ENCODE assay signal across 19 cellular contexts in genomic region chr11:116697011-116697410, GRCh38.
DNase-seq lines count a peak whose midpoint lies in the region; ATAC-seq and TF ChIP-seq lines count a peak whose summit lies in the region.
"Had no signal": no experiment of that assay in that cellular context is flagged by ENCODE, and none has a peak within 500 bp of the region (broad histone marks: within the 10 kb centered on the region; RNA-seq: fewer than 3 reads in every experiment).

No MANE protein-coding gene starts in this region.

- H4K20me1 ChIP-seq in DND-41 (ENCODE audit: insufficient read depth, low read length) = no peaks in the 10 kb centered on the region; the same call in 1 of the 2 replicates

- no peak overlapping the region for H3K4me2 ChIP-seq in DND-41 (ENCODE audit: insufficient read depth, low read length)

- H3K4me1 ChIP-seq in DND-41 (ENCODE audit: insufficient read depth, low read length) (no peaks in the 10 kb centered on the region), esophagus squamous epithelium (peaks cover 0 to 28% (median 5%) of the 10 kb centered on the region in 3 donors), left ventricle myocardium inferior (no peaks in the 10 kb centered on the region)
- H3K4me1 ChIP-seq: gastrocnemius medialis, left lung, parathyroid adenoma, vagina had no signal

- TF ChIP-seq POLR2A in esophagus squamous epithelium (IDR thresholded peaks at IDR 0.05) = no peak

- no peak for TF ChIP-seq CTCF in DND-41 (IDR thresholded peaks at IDR 0.05; ENCODE audit: borderline replicate concordance, extremely low read depth, low read length, poor library complexity, severe bottlenecking)
- no peak for TF ChIP-seq CTCF in esophagus squamous epithelium (IDR thresholded peaks at IDR 0.05)
- TF ChIP-seq CTCF in left ventricle myocardium inferior (IDR thresholded peaks at IDR 0.05; ENCODE audit: borderline replicate concordance) = no peak

- H3K79me2 ChIP-seq in DND-41 (ENCODE audit: insufficient read depth, low read length) = no peaks in the 10 kb centered on the region
- H3K79me2 ChIP-seq: parathyroid adenoma had no signal

- 27 to 62% methylated on average over 4 of the region's 4 CpGs for WGBS in esophagus squamous epithelium, 2 donors

- H3K36me3 ChIP-seq in DND-41 (ENCODE audit: insufficient read depth, low read length) (no peaks in the 10 kb centered on the region), esophagus squamous epithelium (no peaks in the 10 kb centered on the region), left ventricle myocardium inferior (no peaks in the 10 kb centered on the region)
- H3K36me3 ChIP-seq: gastrocnemius medialis, left lung, MG63, vagina had no signal

- no peak overlapping the region for H3K27ac ChIP-seq in DND-41 (ENCODE audit: low read length)
- H3K27ac ChIP-seq in caudate nucleus (ENCODE audit: low read depth, low read length) = peak overlapping the region; percentile 36
- no peak overlapping the region for H3K27ac ChIP-seq in esophagus squamous epithelium
- H3K27ac ChIP-seq in left ventricle myocardium inferior (replicated peaks) = no peak overlapping the region
- H3K27ac ChIP-seq: gastrocnemius medialis, left lung, parathyroid adenoma, vagina had no signal

- H3K27me3 ChIP-seq in DND-41 (ENCODE audit: insufficient read depth, low read length, poor library complexity) (peaks cover 18% of the 10 kb centered on the region), esophagus squamous epithelium (peaks cover 0 to 66% (median 0%) of the 10 kb centered on the region in 4 donors), left ventricle myocardium inferior (ENCODE audit: low read depth) (peaks cover 57% of the 10 kb centered on the region)
- H3K27me3 ChIP-seq: gastrocnemius medialis, MG63, vagina had no signal

- DNase-seq in DND-41 (peak; percentile 1), NCI-H69 (lab: John Stamatoyannopoulos, UW) (peak; percentile 43), caudate nucleus (lab: John Stamatoyannopoulos, UW) (peak in 27 of 61 donors; percentile 12 to 90 (median 36)), left colon (no peak), NCI-H82 (lab: John Stamatoyannopoulos, UW) (no peak), esophagus squamous epithelium (lab: John Stamatoyannopoulos, UW) (no peak), left ventricle myocardium inferior (no peak)
- DNase-seq: activated gamma-delta T cell treated with Interleukin-2 at 50 U/mL for 16 hours; CD8-positive, alpha-beta memory T cell; gastrocnemius medialis; left lung; NCI-H1694; SHP77 treated with DMSO at 0.1 percent for 48 hours; stimulated activated CD4-positive, alpha-beta T cell treated with anti-CD3 and anti-CD28 coated beads, Interleukin-4, amount 100 ng/mL, for 4 hours; T-helper 1 cell had no signal

- ATAC-seq in DND-41 (ENCODE audit: insufficient read depth, low read depth) (no peak), left colon (peak; percentile 40), GM18858 (IDR thresholded peaks at IDR 0.05; ENCODE audit: unreplicated experiment) (no peak)
- ATAC-seq: gastrocnemius medialis, left lung had no signal

- H3K9ac ChIP-seq in DND-41 (ENCODE audit: low read depth, low read length) = no peak overlapping the region
- H3K9ac ChIP-seq: parathyroid adenoma had no signal

- no peak overlapping the region for H2AFZ ChIP-seq in DND-41 (ENCODE audit: low read depth, low read length)
- H2AFZ ChIP-seq: parathyroid adenoma had no signal

- intact Hi-C loops in left colon (cut with DNase I, micrococcal nuclease) = no loop called here
- intact Hi-C loops in esophagus squamous epithelium (cut with DNase I) = no loop called here
- intact Hi-C loops in left ventricle myocardium inferior (cut with micrococcal nuclease) = no loop called here

- no peak overlapping the region for H3K4me3 ChIP-seq in DND-41 (ENCODE audit: low read depth in 1 of 2, low read length in 2 of 2)
- H3K4me3 ChIP-seq in esophagus squamous epithelium = no peak overlapping the region
- no peak overlapping the region for H3K4me3 ChIP-seq in left ventricle myocardium inferior
- H3K4me3 ChIP-seq: gastrocnemius medialis, left lung, MG63, vagina had no signal

- H3K9me3 ChIP-seq in DND-41 (ENCODE audit: insufficient read depth, low read length, severe bottlenecking) (no peaks in the 10 kb centered on the region), esophagus squamous epithelium (no peaks in the 10 kb centered on the region), left ventricle myocardium inferior (replicated peaks) (no peaks in the 10 kb centered on the region)
- H3K9me3 ChIP-seq: gastrocnemius medialis, left lung, MG63, vagina had no signal

Comparison
In these comparisons a context has a peak if more than half of its experiments do, and no peak if none do; other contexts are left out.
1. DNase-seq: peak in DND-41 (single experiment) and NCI-H69 (single experiment); none in left colon (0 of 2), NCI-H82 (single experiment), esophagus squamous epithelium (single experiment) and left ventricle myocardium inferior (single experiment).